ENCODE assay signal across 10 cellular contexts in genomic region chr11:62687508-62688396, GRCh38. TPM values are rescaled to one million over a fixed set of nuclear protein-coding genes. Genes with fewer than 3 reads are reported as not detected.
A peak's percentile ranks its signal among the peaks of the same experiment; 100 is the strongest.
DNase-seq lines count a peak whose midpoint lies in the region; TF ChIP-seq lines count a peak whose summit lies in the region.
"Had no signal": no experiment of that assay in that cellular context is flagged by ENCODE, and none has a peak within 500 bp of the region (broad histone marks: within the 10 kb centered on the region; RNA-seq: fewer than 3 reads in every experiment).

No MANE protein-coding gene starts in this region.

- no peaks in the 10 kb centered on the region for H3K9me3 ChIP-seq in ascending aorta
- H3K9me3 ChIP-seq in right atrium auricular region: no peaks in the 10 kb centered on the region
- H3K9me3 ChIP-seq in stomach smooth muscle (ENCODE audit: control insufficient read depth in 2 of 2, low read length in 2 of 2): no peaks in the 10 kb centered on the region

- DNase-seq in ascending aorta (ENCODE audit: low spot score in 2 of 2) (no peak), right atrium auricular region (ENCODE audit: low spot score) (no peak), NCI-H510A (lab: John Stamatoyannopoulos, UW) (no peak), NOMO-1 treated with dmso at 0.1 percent for 144 hours (lab: John Stamatoyannopoulos, UW; ENCODE audit: unreplicated experiment) (no peak)
- no peak for DNase-seq in activated naive CD4-positive, alpha-beta T cell (lab: John Stamatoyannopoulos, UW)
- DNase-seq: activated CD4-positive, alpha-beta memory T cell treated with anti-CD3 and anti-CD28 coated beads for 36 hours; DMS79 treated with DMSO at 0.1 percent for 48 hours; NCI-H2081; SIG-M5 had no signal

- H3K27ac ChIP-seq in ascending aorta (no peak overlapping the region), right atrium auricular region (peak overlapping the region; percentile 7 to 55), stomach smooth muscle (ENCODE audit: low read length) (peak overlapping the region; percentile 31)

- peaks cover 25 to 30% of the 10 kb centered on the region in 2 donors for H3K36me3 ChIP-seq in ascending aorta
- H3K36me3 ChIP-seq in right atrium auricular region: peaks cover 28% of the 10 kb centered on the region
- H3K36me3 ChIP-seq in stomach smooth muscle (ENCODE audit: control insufficient read depth in 2 of 2, insufficient read depth in 2 of 2, low read length in 2 of 2): peaks cover 20 to 21% of the 10 kb centered on the region in 2 donors

- H3K4me3 ChIP-seq in ascending aorta: peak overlapping the region; percentile 36 to 43
- H3K4me3 ChIP-seq in right atrium auricular region: peak overlapping the region; percentile 28 to 37
- H3K4me3 ChIP-seq in stomach smooth muscle (ENCODE audit: low read length in 2 of 2): peak overlapping the region; percentile 59 to 73

- H3K27me3 ChIP-seq in ascending aorta (no peaks in the 10 kb centered on the region), right atrium auricular region (no peaks in the 10 kb centered on the region), stomach smooth muscle (ENCODE audit: control insufficient read depth in 1 of 2, insufficient read depth in 2 of 2, low read length in 2 of 2) (peaks cover 8 to 11% of the 10 kb centered on the region in 2 donors)

- intact Hi-C loops in ascending aorta (cut with DNase I): no loop called here

- TF ChIP-seq CTCF in ascending aorta (IDR thresholded peaks at IDR 0.05) (no peak), right atrium auricular region (IDR thresholded peaks at IDR 0.05) (no peak)

- peak overlapping the region; percentile 42 to 53 for H3K9ac ChIP-seq in stomach smooth muscle (ENCODE audit: low read length in 2 of 2)

- H3K4me1 ChIP-seq in ascending aorta (no peaks in the 10 kb centered on the region), right atrium auricular region (peaks cover 0 to 25% of the 10 kb centered on the region in 2 donors), stomach smooth muscle (ENCODE audit: control insufficient read depth, insufficient read depth, low read length) (peaks cover 16% of the 10 kb centered on the region)

RNA-seq across cellular contexts. Expression of gene LRRN4CL, which starts 1.6 kb away (rescaled TPM):
- total RNA-seq in ascending aorta: 12.1 TPM
- 1 to 10 TPM; 1.5 to 3.0 TPM for total RNA-seq in right atrium auricular region

RNA-seq across cellular contexts. Expression of gene UBXN1, which starts 8.9 kb away (rescaled TPM):
- total RNA-seq in ascending aorta: 60.2 TPM
- total RNA-seq in right atrium auricular region: 100 to 1,000 TPM in 1 of 2 donors, 10 to 100 TPM in 1; 77.4 to 116 TPM

RNA-seq across cellular contexts. Expression of gene LBHD1, which starts 15.7 kb away (rescaled TPM):
- not detected for total RNA-seq in ascending aorta
- 1 to 10 TPM; 2.3 to 2.4 TPM for total RNA-seq in right atrium auricular region

RNA-seq across cellular contexts. Expression of gene UQCC3, which starts 16.3 kb away (rescaled TPM):
- total RNA-seq in ascending aorta (3.9 TPM), right atrium auricular region (1 to 10 TPM; 5.0 to 8.7 TPM)

RNA-seq across cellular contexts. Expression of gene BSCL2, which starts 19.5 kb away (rescaled TPM):
- total RNA-seq in ascending aorta (55.9 TPM), right atrium auricular region (10 to 100 TPM; 18.6 to 23.0 TPM)

Comparison
In these comparisons a context has a peak if more than half of its experiments do, and no peak if none do; other contexts are left out.
1. H3K27ac ChIP-seq: peak in right atrium auricular region (2 of 2) and stomach smooth muscle (single experiment); none in ascending aorta (0 of 2).
2. Peak in every context shown above with its lines, with median percentiles within 50 percentile points of each other: H3K4me3 ChIP-seq.